9 cellular contexts compared by ENCODE assay signal in genomic region chr17:73290399-73291259, GRCh38. TPM values are rescaled to one million over a fixed set of nuclear protein-coding genes. Genes with fewer than 3 reads are reported as not detected.
DNase-seq lines count a peak whose midpoint lies in the region; TF ChIP-seq lines count a peak whose summit lies in the region.
"Had no signal": no experiment of that assay in that cellular context is flagged by ENCODE, and none has a peak within 500 bp of the region (broad histone marks: within the 10 kb centered on the region; RNA-seq: fewer than 3 reads in every experiment).

No MANE protein-coding gene starts in this region.

- H3K4me1 Mint-ChIP-seq in activated T-cell treated with anti-CD3 and anti-CD28 coated beads, Interleukin-2, amount 50 U/mL, for 24 hours (ENCODE audit: low read depth) = peaks cover 11% of the 10 kb centered on the region

- peak overlapping the region; percentile 11 for H3K27ac Mint-ChIP-seq in activated T-cell treated with anti-CD3 and anti-CD28 coated beads, Interleukin-2, amount 50 U/mL, for 24 hours
- H3K27ac Mint-ChIP-seq: B cell had no signal

- no peak for TF ChIP-seq CTCF in tibial artery (IDR thresholded peaks at IDR 0.05)

- H3K4me3 Mint-ChIP-seq in activated T-cell treated with anti-CD3 and anti-CD28 coated beads, Interleukin-2, amount 50 U/mL, for 24 hours = no peak overlapping the region
- H3K4me3 Mint-ChIP-seq: B cell had no signal

- H3K36me3 ChIP-seq in tibial artery = peaks cover 7 to 10% (median 9%) of the 10 kb centered on the region in 3 donors

- intact Hi-C loops in tibial artery (cut with DNase I; ENCODE audit: low total_unique reads) = no loop called here

- H3K9me3 Mint-ChIP-seq in activated T-cell treated with anti-CD3 and anti-CD28 coated beads, Interleukin-2, amount 50 U/mL, for 24 hours = no peaks in the 10 kb centered on the region

- DNase-seq in activated T-cell treated with anti-CD3 and anti-CD28 coated beads, Interleukin-2, amount 50 U/mL, for 24 hours = no peak
- no peak for DNase-seq in activated T-cell treated with anti-CD3 and anti-CD28 coated beads, Interleukin-2, amount 50 U/mL, for 48 hours
- DNase-seq in HT-29 (ENCODE audit: low spot score) = peak; percentile 8
- peak; percentile 42 for DNase-seq in glomerular visceral epithelial cell (ENCODE audit: extremely low spot score)
- DNase-seq in tibial artery = no peak
- DNase-seq in cortex of kidney (lab: John Stamatoyannopoulos, UW) = no peak
- no peak for DNase-seq in stimulated activated CD4-positive, alpha-beta T cell treated with anti-CD3 and anti-CD28 coated beads, Interleukin-2, amount 100 ng/mL, for 24 hours
- DNase-seq in NCI-H1417 treated with DMSO at 0.1 percent for 48 hours (lab: John Stamatoyannopoulos, UW) = no peak

- H3K4me1 ChIP-seq in tibial artery = peaks cover 3 to 100% (median 85%) of the 10 kb centered on the region in 4 donors

- no peaks in the 10 kb centered on the region for H3K36me3 Mint-ChIP-seq in activated T-cell treated with anti-CD3 and anti-CD28 coated beads, Interleukin-2, amount 50 U/mL, for 24 hours (ENCODE audit: low read depth)

- no peaks in the 10 kb centered on the region for H3K9me3 ChIP-seq in tibial artery

- H3K27me3 Mint-ChIP-seq in activated T-cell treated with anti-CD3 and anti-CD28 coated beads, Interleukin-2, amount 50 U/mL, for 24 hours = peaks cover 3% of the 10 kb centered on the region

- H3K27me3 ChIP-seq in tibial artery = no peaks in the 10 kb centered on the region

- peak overlapping the region; percentile 87 to 94 for H3K27ac ChIP-seq in tibial artery

- no peak overlapping the region for H3K4me3 ChIP-seq in tibial artery

RNA-seq across cellular contexts. Expression of gene CDC42EP4, which starts 21.2 kb away (rescaled TPM):
- 98.2 and 109 TPM in 2 replicates for total RNA-seq in HT-29 (2014; rRNA removed; shearing (Covaris generic))

RNA-seq across cellular contexts. Expression of gene CPSF4L, which starts 28.9 kb away (rescaled TPM):
- 0.13 TPM in 1 of 2 replicates, not detected in the other for total RNA-seq in HT-29 (2014; rRNA removed; shearing (Covaris generic))
- total RNA-seq: B cell had no signal

Comparison
In these comparisons a context has a peak if more than half of its experiments do, and no peak if none do; other contexts are left out.
1. DNase-seq: peak in HT-29 (single experiment) and glomerular visceral epithelial cell (single experiment); none in activated T-cell treated with anti-CD3 and anti-CD28 coated beads, Interleukin-2, amount 50 U/mL, for 24 hours (single experiment), activated T-cell treated with anti-CD3 and anti-CD28 coated beads, Interleukin-2, amount 50 U/mL, for 48 hours (0 of 2), tibial artery (0 of 2), cortex of kidney (single experiment), stimulated activated CD4-positive, alpha-beta T cell treated with anti-CD3 and anti-CD28 coated beads, Interleukin-2, amount 100 ng/mL, for 24 hours (0 of 2) and NCI-H1417 treated with DMSO at 0.1 percent for 48 hours (single experiment).